16 cellular contexts compared by ENCODE assay signal in genomic region chr4:108204518-108204917, GRCh38. TPM values are rescaled to one million over a fixed set of nuclear protein-coding genes. Genes with fewer than 3 reads are reported as not detected.
A peak's percentile ranks its signal among the peaks of the same experiment; 100 is the strongest.
DNase-seq lines count a peak whose midpoint lies in the region; ATAC-seq and TF ChIP-seq lines count a peak whose summit lies in the region.
"Had no signal": no experiment of that assay in that cellular context is flagged by ENCODE, and none has a peak within 500 bp of the region (broad histone marks: within the 10 kb centered on the region; RNA-seq: fewer than 3 reads in every experiment).

No MANE protein-coding gene starts in this region.

- H3K9ac ChIP-seq in PC-3 (ENCODE audit: low read length): no peak overlapping the region
- H3K9ac ChIP-seq: GM23248 had no signal

- POLR2A ChIA-PET in PC-3 (lab: Charles Lee; ENCODE audit: unreplicated experiment) (no interaction called here), Caco-2 (lab: Charles Lee) (no interaction called here)

- H3K27ac Mint-ChIP-seq in activated naive CD8-positive, alpha-beta T cell treated with anti-CD3 and anti-CD28 coated beads, Interleukin-2, amount 50 U/mL, for 24 hours: peak overlapping the region; percentile 41
- H3K27ac Mint-ChIP-seq in stimulated activated effector memory CD8-positive, alpha-beta T cell treated with anti-CD3 and anti-CD28 coated beads, Interleukin-12 subunit alpha, Interleukin-12 subunit beta, amount 100 ng/mL, for 72 hours: no peak overlapping the region
- H3K27ac Mint-ChIP-seq in Caco-2 (ENCODE audit: unreplicated experiment): no peak overlapping the region
- H3K27ac Mint-ChIP-seq: CD14-positive monocyte had no signal

- H3K4me3 Mint-ChIP-seq in activated T-cell treated with anti-CD3 and anti-CD28 coated beads, Interleukin-2, amount 50 U/mL, for 4 hours: no peak overlapping the region
- no peak overlapping the region for H3K4me3 Mint-ChIP-seq in activated naive CD8-positive, alpha-beta T cell treated with anti-CD3 and anti-CD28 coated beads, Interleukin-2, amount 50 U/mL, for 24 hours
- no peak overlapping the region for H3K4me3 Mint-ChIP-seq in stimulated activated effector memory CD8-positive, alpha-beta T cell treated with anti-CD3 and anti-CD28 coated beads, Interleukin-12 subunit alpha, Interleukin-12 subunit beta, amount 100 ng/mL, for 72 hours
- no peak overlapping the region for H3K4me3 Mint-ChIP-seq in Caco-2 (ENCODE audit: unreplicated experiment)
- H3K4me3 Mint-ChIP-seq: CD14-positive monocyte had no signal

- H3K27me3 ChIP-seq in PC-3 (ENCODE audit: low read length) (no peaks in the 10 kb centered on the region), Caco-2 (replicated peaks; ENCODE audit: control insufficient read depth, insufficient read depth, low read length) (no peaks in the 10 kb centered on the region)

- H3K9me2 ChIP-seq in PC-3 (replicated peaks; ENCODE audit: low read length): no peaks in the 10 kb centered on the region

- H3K4me3 ChIP-seq in PC-3 (ENCODE audit: low read length): no peak overlapping the region
- H3K4me3 ChIP-seq in Caco-2 (ENCODE audit: low read depth, low read length): no peak overlapping the region
- H3K4me3 ChIP-seq: A549, GM23248 had no signal

- no peaks in the 10 kb centered on the region for H3F3A ChIP-seq in PC-3 (ENCODE audit: low read length, unreplicated experiment)

- no peaks in the 10 kb centered on the region for H3K27me3 Mint-ChIP-seq in activated T-cell treated with anti-CD3 and anti-CD28 coated beads, Interleukin-2, amount 50 U/mL, for 4 hours (ENCODE audit: low read depth)
- H3K27me3 Mint-ChIP-seq in activated naive CD8-positive, alpha-beta T cell treated with anti-CD3 and anti-CD28 coated beads, Interleukin-2, amount 50 U/mL, for 24 hours: no peaks in the 10 kb centered on the region
- no peaks in the 10 kb centered on the region for H3K27me3 Mint-ChIP-seq in Caco-2 (ENCODE audit: insufficient read depth, unreplicated experiment)

- CTCF ChIA-PET in PC-3 (lab: Charles Lee): no interaction called here
- CTCF ChIA-PET in Caco-2 (lab: Charles Lee): no interaction called here

- H3K4me1 Mint-ChIP-seq in activated T-cell treated with anti-CD3 and anti-CD28 coated beads, Interleukin-2, amount 50 U/mL, for 4 hours (ENCODE audit: low read depth): peaks cover 9% of the 10 kb centered on the region
- peaks cover 30% of the 10 kb centered on the region for H3K4me1 Mint-ChIP-seq in activated naive CD8-positive, alpha-beta T cell treated with anti-CD3 and anti-CD28 coated beads, Interleukin-2, amount 50 U/mL, for 24 hours
- peaks cover 14% of the 10 kb centered on the region for H3K4me1 Mint-ChIP-seq in stimulated activated effector memory CD8-positive, alpha-beta T cell treated with anti-CD3 and anti-CD28 coated beads, Interleukin-12 subunit alpha, Interleukin-12 subunit beta, amount 100 ng/mL, for 72 hours
- no peaks in the 10 kb centered on the region for H3K4me1 Mint-ChIP-seq in Caco-2 (ENCODE audit: low read depth, unreplicated experiment)
- H3K4me1 Mint-ChIP-seq: CD14-positive monocyte had no signal

- H3K36me3 Mint-ChIP-seq in activated T-cell treated with anti-CD3 and anti-CD28 coated beads, Interleukin-2, amount 50 U/mL, for 4 hours (ENCODE audit: insufficient read depth): peaks cover 5% of the 10 kb centered on the region
- peaks cover 2% of the 10 kb centered on the region for H3K36me3 Mint-ChIP-seq in activated naive CD8-positive, alpha-beta T cell treated with anti-CD3 and anti-CD28 coated beads, Interleukin-2, amount 50 U/mL, for 24 hours (ENCODE audit: low read depth)
- H3K36me3 Mint-ChIP-seq in stimulated activated effector memory CD8-positive, alpha-beta T cell treated with anti-CD3 and anti-CD28 coated beads, Interleukin-12 subunit alpha, Interleukin-12 subunit beta, amount 100 ng/mL, for 72 hours: no peaks in the 10 kb centered on the region
- no peaks in the 10 kb centered on the region for H3K36me3 Mint-ChIP-seq in Caco-2 (ENCODE audit: insufficient read depth, unreplicated experiment)
- H3K36me3 Mint-ChIP-seq: CD14-positive monocyte had no signal

- ATAC-seq in activated T-cell treated with anti-CD3 and anti-CD28 coated beads, Interleukin-2, amount 50 U/mL, for 4 hours: peak; percentile 67 to 74
- peak; percentile 29 for ATAC-seq in PC-3
- peak; percentile 91 for ATAC-seq in activated naive CD8-positive, alpha-beta T cell treated with anti-CD3 and anti-CD28 coated beads, Interleukin-2, amount 50 U/mL, for 24 hours
- peak; percentile 53 for ATAC-seq in stimulated activated effector memory CD8-positive, alpha-beta T cell treated with anti-CD3 and anti-CD28 coated beads, Interleukin-12 subunit alpha, Interleukin-12 subunit beta, amount 100 ng/mL, for 72 hours
- ATAC-seq: A549 had no signal

- TF ChIP-seq CTCF in PC-3 (conservative IDR thresholded peaks at IDR 0.05; ENCODE audit: low read depth, low read length) (no peak), Caco-2 (IDR thresholded peaks at IDR 0.05; ENCODE audit: insufficient read depth in 1 of 2, low read depth in 1 of 2, low read length in 1 of 2, severe bottlenecking in 1 of 2, unreplicated experiment in 1 of 2) (no peak)

- H3K4me2 ChIP-seq in PC-3 (ENCODE audit: low read length): no peak overlapping the region
- H3K4me2 ChIP-seq: A549 had no signal

- no peaks in the 10 kb centered on the region for H3K9me3 ChIP-seq in PC-3 (ENCODE audit: low read length)
- no peaks in the 10 kb centered on the region for H3K9me3 ChIP-seq in Caco-2
- H3K9me3 ChIP-seq: A549 had no signal

- no peak overlapping the region for H3K27ac ChIP-seq in PC-3 (ENCODE audit: low read length)
- H3K27ac ChIP-seq: A549, GM23248 had no signal

- H3K36me3 ChIP-seq in PC-3 (ENCODE audit: low read depth, low read length) (no peaks in the 10 kb centered on the region), Caco-2 (ENCODE audit: control insufficient read depth, insufficient read depth, low read length) (no peaks in the 10 kb centered on the region)

- no peaks in the 10 kb centered on the region for H4K20me1 ChIP-seq in PC-3 (ENCODE audit: low read length)

- BruUV-seq in PC-3 (replicated peaks; lab: Mats Ljungman, UMichigan): no TSS peak
- BruUV-seq in Caco-2 (replicated peaks; lab: Mats Ljungman, UMichigan): no TSS peak

- no peaks in the 10 kb centered on the region for H3K79me2 ChIP-seq in PC-3 (ENCODE audit: low read length)

- H3K4me1 ChIP-seq in PC-3 (ENCODE audit: insufficient read depth, low read length) (0 out of 2 replicates have a peak, but pooled peaks cover 9% of the 10 kb centered on the region), Caco-2 (no peaks in the 10 kb centered on the region)
- H3K4me1 ChIP-seq: A549 had no signal

- no peaks in the 10 kb centered on the region for H3K9me3 Mint-ChIP-seq in activated T-cell treated with anti-CD3 and anti-CD28 coated beads, Interleukin-2, amount 50 U/mL, for 4 hours
- no peaks in the 10 kb centered on the region for H3K9me3 Mint-ChIP-seq in activated naive CD8-positive, alpha-beta T cell treated with anti-CD3 and anti-CD28 coated beads, Interleukin-2, amount 50 U/mL, for 24 hours
- H3K9me3 Mint-ChIP-seq in stimulated activated effector memory CD8-positive, alpha-beta T cell treated with anti-CD3 and anti-CD28 coated beads, Interleukin-12 subunit alpha, Interleukin-12 subunit beta, amount 100 ng/mL, for 72 hours: no peaks in the 10 kb centered on the region
- H3K9me3 Mint-ChIP-seq in Caco-2 (ENCODE audit: unreplicated experiment): no peaks in the 10 kb centered on the region

- no peak overlapping the region for H2AFZ ChIP-seq in PC-3 (ENCODE audit: low read length)
- H2AFZ ChIP-seq: GM23248 had no signal

- intact Hi-C loops in PC-3 (cut with micrococcal nuclease) (no loop called here), Caco-2 (cut with micrococcal nuclease; ENCODE audit: unreplicated experiment) (no loop called here)

- DNase-seq in activated T-cell treated with anti-CD3 and anti-CD28 coated beads, Interleukin-2, amount 50 U/mL, for 4 hours: no peak
- DNase-seq in activated T-cell treated with anti-CD3 and anti-CD28 coated beads, Interleukin-2, amount 50 U/mL, for 48 hours: no peak
- DNase-seq in PC-3 (peak; percentile 16), superior temporal gyrus (ENCODE audit: extremely low spot score) (no peak), Caco-2 (no peak), islet precursor cell (no peak)
- no peak for DNase-seq in activated naive CD8-positive, alpha-beta T cell treated with anti-CD3 and anti-CD28 coated beads, Interleukin-2, amount 50 U/mL, for 24 hours
- no peak for DNase-seq in stimulated activated effector memory CD8-positive, alpha-beta T cell treated with anti-CD3 and anti-CD28 coated beads, Interleukin-12 subunit alpha, Interleukin-12 subunit beta, amount 100 ng/mL, for 72 hours (ENCODE audit: low spot score in 2 of 2)
- DNase-seq: COR-L47, GM23248, NCI-H146, NCI-H2227 treated with DMSO at 0.1 percent for 48 hours, NCI-H526 treated with DMSO at 0.1 percent for 48 hours, OCI-M1 had no signal

RNA-seq across cellular contexts. Expression of gene LEF1, which starts 35.8 kb away (rescaled TPM):
- 100 to 1,000 TPM; 140 to 165 (median 148) TPM for total RNA-seq in activated T-cell treated with anti-CD3 and anti-CD28 coated beads, Interleukin-2, amount 50 U/mL, for 4 hours
- total RNA-seq in PC-3 (2014; rRNA removed) (0.58 and 2.4 TPM in 2 replicates), Caco-2 (2022) (19.3 and 22.3 TPM in 2 replicates)
- total RNA-seq: GM23248 had no signal

Comparison
In these comparisons a context has a peak if more than half of its experiments do, and no peak if none do; other contexts are left out.
1. ATAC-seq: peak in every context shown above with its lines; median percentile 91 in activated naive CD8-positive, alpha-beta T cell treated with anti-CD3 and anti-CD28 coated beads, Interleukin-2, amount 50 U/mL, for 24 hours; 70 in activated T-cell treated with anti-CD3 and anti-CD28 coated beads, Interleukin-2, amount 50 U/mL, for 4 hours; 53 in stimulated activated effector memory CD8-positive, alpha-beta T cell treated with anti-CD3 and anti-CD28 coated beads, Interleukin-12 subunit alpha, Interleukin-12 subunit beta, amount 100 ng/mL, for 72 hours; 29 in PC-3.